1 cellular context compared by ENCODE assay signal in the genomic region with DNA sequence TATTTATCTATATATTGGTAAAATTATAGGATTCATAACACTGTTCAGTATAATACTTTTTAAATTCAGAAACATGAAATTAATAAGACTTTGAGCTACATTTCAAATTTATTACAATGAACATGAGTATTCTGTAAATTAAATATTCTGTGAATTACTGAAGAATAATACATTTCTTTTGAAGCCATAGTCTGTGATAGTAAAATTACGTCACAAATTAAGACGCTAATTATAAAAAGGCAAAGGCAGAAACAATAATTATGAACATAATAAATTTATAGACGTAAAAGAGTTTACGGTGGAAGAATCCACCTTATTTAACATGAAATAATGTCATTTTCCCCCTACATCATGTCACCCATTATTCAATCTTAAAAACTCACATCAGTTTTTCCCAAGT.
TF ChIP-seq lines count a peak whose summit lies in the region.

No MANE protein-coding gene starts in this region.

TF ChIP-seq in HepG2, 621 proteins besides CTCF, POLR2A, EP300 and RAD21 (continued from another document):
- TF ChIP-seq, protein P1, sequence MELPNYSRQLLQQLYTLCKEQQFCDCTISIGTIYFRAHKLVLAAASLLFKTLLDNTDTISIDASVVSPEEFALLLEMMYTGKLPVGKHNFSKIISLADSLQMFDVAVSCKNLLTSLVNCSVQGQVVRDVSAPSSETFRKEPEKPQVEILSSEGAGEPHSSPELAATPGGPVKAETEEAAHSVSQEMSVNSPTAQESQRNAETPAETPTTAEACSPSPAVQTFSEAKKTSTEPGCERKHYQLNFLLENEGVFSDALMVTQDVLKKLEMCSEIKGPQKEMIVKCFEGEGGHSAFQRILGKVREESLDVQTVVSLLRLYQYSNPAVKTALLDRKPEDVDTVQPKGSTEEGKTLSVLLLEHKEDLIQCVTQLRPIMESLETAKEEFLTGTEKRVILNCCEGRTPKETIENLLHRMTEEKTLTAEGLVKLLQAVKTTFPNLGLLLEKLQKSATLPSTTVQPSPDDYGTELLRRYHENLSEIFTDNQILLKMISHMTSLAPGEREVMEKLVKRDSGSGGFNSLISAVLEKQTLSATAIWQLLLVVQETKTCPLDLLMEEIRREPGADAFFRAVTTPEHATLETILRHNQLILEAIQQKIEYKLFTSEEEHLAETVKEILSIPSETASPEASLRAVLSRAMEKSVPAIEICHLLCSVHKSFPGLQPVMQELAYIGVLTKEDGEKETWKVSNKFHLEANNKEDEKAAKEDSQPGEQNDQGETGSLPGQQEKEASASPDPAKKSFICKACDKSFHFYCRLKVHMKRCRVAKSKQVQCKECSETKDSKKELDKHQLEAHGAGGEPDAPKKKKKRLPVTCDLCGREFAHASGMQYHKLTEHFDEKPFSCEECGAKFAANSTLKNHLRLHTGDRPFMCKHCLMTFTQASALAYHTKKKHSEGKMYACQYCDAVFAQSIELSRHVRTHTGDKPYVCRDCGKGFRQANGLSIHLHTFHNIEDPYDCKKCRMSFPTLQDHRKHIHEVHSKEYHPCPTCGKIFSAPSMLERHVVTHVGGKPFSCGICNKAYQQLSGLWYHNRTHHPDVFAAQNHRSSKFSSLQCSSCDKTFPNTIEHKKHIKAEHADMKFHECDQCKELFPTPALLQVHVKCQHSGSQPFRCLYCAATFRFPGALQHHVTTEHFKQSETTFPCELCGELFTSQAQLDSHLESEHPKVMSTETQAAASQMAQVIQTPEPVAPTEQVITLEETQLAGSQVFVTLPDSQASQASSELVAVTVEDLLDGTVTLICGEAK (IDR thresholded peaks at IDR 0.05): no peak
- TF ChIP-seq, protein P1 (CRISPR knock-in tag; IDR thresholded peaks at IDR 0.05): no peak
- no peak for TF ChIP-seq PCBP1 (IDR thresholded peaks at IDR 0.05; ENCODE audit: borderline replicate concordance, low read depth, low read length)
